ENCODE assay signal across 8 cellular contexts in the genomic region with DNA sequence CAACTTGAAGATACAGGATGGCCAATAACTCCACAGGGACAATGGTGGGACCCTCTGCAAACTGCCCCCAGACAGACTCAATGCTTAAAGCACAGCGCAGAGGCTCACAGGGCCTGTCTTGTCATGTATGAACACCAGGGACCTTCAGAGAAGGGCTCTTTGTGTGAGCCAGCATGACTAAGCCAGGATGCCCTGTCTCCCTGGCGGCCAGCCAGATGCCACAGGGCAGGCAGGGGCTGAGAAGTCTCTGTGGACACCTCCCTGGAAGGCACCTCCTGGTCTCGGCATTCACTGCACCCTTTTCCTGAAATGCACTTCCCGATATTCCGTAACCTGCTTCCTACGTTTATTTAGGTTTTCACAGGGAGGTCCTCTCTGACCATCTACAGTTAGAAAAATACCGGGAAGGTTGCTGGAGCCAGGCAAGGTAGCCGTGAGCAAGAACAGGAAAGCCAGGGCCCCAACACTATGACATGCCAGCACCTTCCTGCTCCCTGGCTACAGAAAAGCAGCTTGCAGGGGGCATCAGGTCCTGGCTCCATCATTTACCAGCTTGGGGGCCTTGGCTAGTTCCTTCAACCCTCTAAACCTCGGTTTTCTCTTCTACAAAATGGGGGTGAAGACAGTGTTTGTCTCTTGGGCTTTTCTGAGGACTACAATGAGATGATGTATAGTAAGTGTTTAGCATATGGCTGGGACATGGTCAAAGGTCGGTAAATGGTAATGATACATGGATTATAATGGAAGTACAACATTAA.
DNase-seq lines count a peak whose midpoint lies in the region; ATAC-seq, FAIRE-seq and TF ChIP-seq lines count a peak whose summit lies in the region.

No MANE protein-coding gene starts in this region.

- peaks cover 3% of the 10 kb centered on the region for H3K9me3 ChIP-seq in keratinocyte (ENCODE audit: control insufficient read depth, low read depth, low read length)
- no peaks in the 10 kb centered on the region for H3K9me3 ChIP-seq in effector memory CD4-positive, alpha-beta T cell (ENCODE audit: control insufficient read depth, low read length)

- H3K9ac ChIP-seq in keratinocyte (ENCODE audit: control insufficient read depth, extremely low read depth, insufficient read depth, low read length), result no peak overlapping the region

- dilution Hi-C loops in keratinocyte (cut with MboI; ENCODE audit: extremely low pct_ligation_motif_present, low sequenced_read_pairs), result no loop called here

- peak overlapping the region; percentile 76 for H3K4me2 ChIP-seq in keratinocyte (ENCODE audit: control insufficient read depth, extremely low read depth, insufficient read depth, low read depth, low read length)

- H3K27ac ChIP-seq in keratinocyte (ENCODE audit: control insufficient read depth, insufficient read depth, low read length), result no peak overlapping the region
- H3K27ac ChIP-seq in effector memory CD4-positive, alpha-beta T cell (ENCODE audit: insufficient read depth, low read length, poor library complexity, severe bottlenecking), result no peak overlapping the region

- ATAC-seq in SK-N-SH treated with all-trans-retinoic acid at 6 μM for 48 hours (peak; percentile 75), GM18909 (IDR thresholded peaks at IDR 0.05; ENCODE audit: poor library complexity, unreplicated experiment) (no peak), GM21825 (IDR thresholded peaks at IDR 0.05; ENCODE audit: unreplicated experiment) (no peak)

- H3K79me2 ChIP-seq in keratinocyte (ENCODE audit: control insufficient read depth, insufficient read depth, low read length), result no peaks in the 10 kb centered on the region

- no peak overlapping the region for H2AFZ ChIP-seq in keratinocyte (ENCODE audit: control insufficient read depth, low read length)

- DNase-seq in AG09309 (ENCODE audit: low read depth) (no peak), HCEC 1CT (peak; percentile 13), keratinocyte (ENCODE audit: low read depth, low spot score) (peak; percentile 89), globus pallidus (ENCODE audit: low spot score) (no peak)
- no peak for DNase-seq in effector memory CD4-positive, alpha-beta T cell

- H3K36me3 ChIP-seq in keratinocyte (ENCODE audit: control insufficient read depth in 2 of 2, extremely low read depth in 1 of 2, insufficient read depth in 2 of 2, low read length in 2 of 2), result no peaks in the 10 kb centered on the region
- no peaks in the 10 kb centered on the region for H3K36me3 ChIP-seq in effector memory CD4-positive, alpha-beta T cell (ENCODE audit: control insufficient read depth, insufficient read depth, low read length)

- H4K20me1 ChIP-seq in keratinocyte (ENCODE audit: control insufficient read depth, extremely low read depth, insufficient read depth, low read length), result no peaks in the 10 kb centered on the region

- peak; percentile 96 for FAIRE-seq in keratinocyte (lab: Jason Lieb, UNC)

- TF ChIP-seq CTCF in AG09309 (IDR thresholded peaks at IDR 0.05; ENCODE audit: control insufficient read depth, insufficient read depth, low read depth, low read length, missing control alignments) (peak; percentile 5), keratinocyte (optimal IDR thresholded peaks at IDR 0.05 in 1 of 3, IDR thresholded peaks at IDR 0.05 in 1 of 3, conservative IDR thresholded peaks at IDR 0.05 in 1 of 3; ENCODE audit: extremely low read depth in 1 of 3, insufficient read depth in 2 of 3, low read length in 3 of 3) (peak in 1 of 3 experiments; percentile 12)

- H3K4me1 ChIP-seq in keratinocyte (ENCODE audit: control insufficient read depth, extremely low read depth, insufficient read depth, low read length), result peaks cover 36% of the 10 kb centered on the region
- no peaks in the 10 kb centered on the region for H3K4me1 ChIP-seq in effector memory CD4-positive, alpha-beta T cell (ENCODE audit: control insufficient read depth, insufficient read depth, low read length, poor library complexity, severe bottlenecking)

- H3K27me3 ChIP-seq in keratinocyte (ENCODE audit: control insufficient read depth, extremely low read depth, insufficient read depth, low read length), result no peaks in the 10 kb centered on the region
- no peaks in the 10 kb centered on the region for H3K27me3 ChIP-seq in effector memory CD4-positive, alpha-beta T cell (replicated peaks; ENCODE audit: control insufficient read depth, insufficient read depth, low read length, poor library complexity, severe bottlenecking)

- peaks cover 5% of the 10 kb centered on the region for H3K9me1 ChIP-seq in keratinocyte (ENCODE audit: control insufficient read depth, extremely low read depth, insufficient read depth, low read length)

- H3K4me3 ChIP-seq in AG09309 (ENCODE audit: control insufficient read depth, low read depth, low read length), result no peak overlapping the region
- H3K4me3 ChIP-seq in keratinocyte (ENCODE audit: control insufficient read depth in 2 of 3, extremely low read depth in 1 of 3, insufficient read depth in 2 of 3, low read depth in 1 of 3, low read length in 3 of 3), result peak overlapping the region in 1 of 3 experiments; percentile 21
- H3K4me3 ChIP-seq in effector memory CD4-positive, alpha-beta T cell (ENCODE audit: insufficient read depth, low read depth, low read length, poor library complexity, severe bottlenecking), result no peak overlapping the region

TF ChIP-seq in SK-N-SH treated with all-trans-retinoic acid at 6 μM for 48 hours, 23 proteins besides CTCF, POLR2A, EP300 and RAD21:
- no peak for TF ChIP-seq RARB (CRISPR knock-in tag; IDR thresholded peaks at IDR 0.05)
- TF ChIP-seq ESRRG (CRISPR knock-in tag; IDR thresholded peaks at IDR 0.05), result no peak
- TF ChIP-seq ZFP3 (CRISPR knock-in tag; IDR thresholded peaks at IDR 0.05), result no peak
- TF ChIP-seq CSDC2 (CRISPR knock-in tag; IDR thresholded peaks at IDR 0.05), result no peak
TF ChIP-seq in SK-N-SH treated with all-trans-retinoic acid at 6 μM for 48 hours: peak in this region for 0.

Comparison
In these comparisons a context has a peak if more than half of its experiments do, and no peak if none do; other contexts are left out.
1. DNase-seq: peak in HCEC 1CT (single experiment) and keratinocyte (single experiment); none in AG09309 (single experiment), globus pallidus (single experiment) and effector memory CD4-positive, alpha-beta T cell (0 of 3).